In the genomic region with DNA sequence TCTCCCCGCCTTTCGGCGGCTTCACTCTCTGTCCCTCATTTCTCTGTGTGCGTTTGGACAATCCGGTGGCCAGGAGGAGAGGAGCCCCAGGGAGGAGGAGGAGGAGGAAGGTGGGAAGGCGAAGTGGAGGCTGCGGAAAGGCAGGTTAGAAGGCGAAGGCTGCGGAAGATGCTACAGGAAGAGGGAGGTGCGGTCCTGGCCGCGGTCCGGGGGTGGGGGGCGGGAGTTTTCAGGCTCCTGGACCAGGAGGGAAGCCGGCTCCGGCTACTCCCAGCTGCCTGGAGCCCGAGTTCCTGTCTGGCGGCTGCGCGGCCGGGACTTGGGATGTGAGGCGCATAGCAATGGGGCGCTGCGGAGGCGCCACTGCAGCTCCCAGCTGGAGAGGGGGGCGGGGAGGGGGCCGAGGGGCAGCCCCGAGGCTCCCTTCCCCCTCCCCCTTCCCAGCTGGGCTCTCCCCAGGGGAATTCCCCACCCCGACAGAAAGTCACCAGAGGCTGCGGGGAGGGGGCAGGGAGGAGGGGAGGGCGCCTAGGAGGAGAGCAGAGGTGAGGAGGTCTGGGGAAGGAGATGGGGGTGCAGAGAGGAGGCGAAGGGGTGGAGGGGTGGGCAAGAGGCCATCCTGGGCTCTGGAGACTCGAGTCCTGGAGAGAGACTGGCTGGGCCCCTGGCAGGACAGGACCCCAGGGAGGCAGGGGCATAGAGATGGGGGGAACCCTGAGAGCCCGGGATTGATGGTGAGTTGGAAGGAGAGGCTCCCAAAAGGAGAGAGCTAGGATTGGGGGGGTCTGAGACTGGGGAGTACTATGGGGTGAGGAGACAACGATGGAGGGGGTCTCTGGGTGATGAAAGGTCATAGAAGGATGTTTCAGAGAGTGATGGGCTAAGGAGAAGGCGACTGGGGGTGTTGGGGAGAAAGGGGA, we compare ENCODE assay signal across 13 cellular contexts. TPM values are rescaled to one million over a fixed set of nuclear protein-coding genes. Genes with fewer than 3 reads are reported as not detected.
DNase-seq lines count a peak whose midpoint lies in the region; ATAC-seq and TF ChIP-seq lines count a peak whose summit lies in the region.
"Had no signal": no experiment of that assay in that cellular context is flagged by ENCODE, and none has a peak within 500 bp of the region (broad histone marks: within the 10 kb centered on the region; RNA-seq: fewer than 3 reads in every experiment).

No MANE protein-coding gene starts in this region.

- H3K4me2 ChIP-seq in BLaER1 treated with 17β-estradiol and CSF1 and Interleukin-3, amounts not matched to agents 10 nM and 100 nM: peak overlapping the region in 10 of 11 experiments; percentile 3 to 59 (median 30); a peak in 14 of 22 replicates
- peak overlapping the region; percentile 34 for H3K4me2 ChIP-seq in H9 (ENCODE audit: insufficient read depth, insufficient read length, low read length)
- H3K4me2 ChIP-seq in neuronal stem cell (ENCODE audit: insufficient read depth, low read length, poor library complexity, severe bottlenecking): peak overlapping the region; percentile 80

- peak overlapping the region in 2 of 10 experiments; percentile 24 to 28; a peak in 4 of 20 replicates for H3K4me3 ChIP-seq in BLaER1 treated with 17β-estradiol and CSF1 and Interleukin-3, amounts not matched to agents 10 nM and 100 nM
- H3K4me3 ChIP-seq in neuronal stem cell (ENCODE audit: low read length in 2 of 2): peak overlapping the region; percentile 71 to 74
- H3K4me3 ChIP-seq in prostate gland: no peak overlapping the region

- no peak for ATAC-seq in HG02798 (IDR thresholded peaks at IDR 0.05; ENCODE audit: poor library complexity, unreplicated experiment)
- ATAC-seq in GM19395 (IDR thresholded peaks at IDR 0.05; ENCODE audit: unreplicated experiment): no peak
- no peak for ATAC-seq in GM21423 (IDR thresholded peaks at IDR 0.05; ENCODE audit: unreplicated experiment)

- H3K79me2 ChIP-seq in H9 (ENCODE audit: insufficient read depth, low read length): no peaks in the 10 kb centered on the region

- H2BK15ac ChIP-seq in H9 (ENCODE audit: low read depth, low read length) (no peak overlapping the region), neuronal stem cell (ENCODE audit: low read length) (no peak overlapping the region)

- no peaks in the 10 kb centered on the region for H3K9me3 ChIP-seq in BLaER1 treated with 17β-estradiol and CSF1 and Interleukin-3, amounts not matched to agents 10 nM and 100 nM (replicated peaks in 1 of 11)
- H3K9me3 ChIP-seq in H9 (ENCODE audit: control insufficient read depth, low read depth, low read length): no peaks in the 10 kb centered on the region
- peaks cover 0 to 2% of the 10 kb centered on the region in 2 donors for H3K9me3 ChIP-seq in neuronal stem cell (replicated peaks in 1 of 2; ENCODE audit: control insufficient read depth in 2 of 2, insufficient read depth in 1 of 2, low read depth in 1 of 2, low read length in 2 of 2)
- no peaks in the 10 kb centered on the region for H3K9me3 ChIP-seq in prostate gland

- H3K36me3 Mint-ChIP-seq in H9 (ENCODE audit: insufficient read depth in 1 of 3, low read depth in 3 of 3): no peaks in the 10 kb centered on the region; a peak in 3 of 7 replicates

- no peak overlapping the region for H3K27ac Mint-ChIP-seq in H9

- peaks cover 0 to 22% (median 0%) of the 10 kb centered on the region in 11 experiments; a peak in 6 of 22 replicates for H4K20me1 ChIP-seq in BLaER1 treated with 17β-estradiol and CSF1 and Interleukin-3, amounts not matched to agents 10 nM and 100 nM
- H4K20me1 ChIP-seq in H9 (ENCODE audit: control insufficient read depth, insufficient read depth, insufficient read length): peaks cover 2% of the 10 kb centered on the region

- peaks cover 9% of the 10 kb centered on the region for H3K23me2 ChIP-seq in H9 (ENCODE audit: insufficient read length, low read depth, low read length, poor library complexity, severe bottlenecking)

- no peaks in the 10 kb centered on the region for H3K36me3 ChIP-seq in BLaER1 treated with 17β-estradiol and CSF1 and Interleukin-3, amounts not matched to agents 10 nM and 100 nM
- H3K36me3 ChIP-seq in neuronal stem cell (replicated peaks in 1 of 2; ENCODE audit: control insufficient read depth in 2 of 2, insufficient read depth in 2 of 2, low read length in 2 of 2): peaks cover 6 to 34% of the 10 kb centered on the region in 2 donors
- no peaks in the 10 kb centered on the region for H3K36me3 ChIP-seq in prostate gland

- peak overlapping the region; percentile 51 to 78 for H3K4me3 Mint-ChIP-seq in H9

- H4K5ac ChIP-seq in H9 (ENCODE audit: insufficient read length, low read depth, low read length): no peak overlapping the region

- no peak for TF ChIP-seq POLR2A in prostate gland (IDR thresholded peaks at IDR 0.05)

- H4K91ac ChIP-seq in H9 (ENCODE audit: insufficient read length, low read depth, low read length): no peak overlapping the region
- H4K91ac ChIP-seq in neuronal stem cell (ENCODE audit: low read depth, low read length, poor library complexity): no peak overlapping the region

- peaks cover 26 to 59% of the 10 kb centered on the region in 2 experiments for H3K4me1 Mint-ChIP-seq in H9

- TF ChIP-seq CTCF in H9 (conservative IDR thresholded peaks at IDR 0.05): no peak
- TF ChIP-seq CTCF in prostate gland (IDR thresholded peaks at IDR 0.05): no peak

- no peak overlapping the region for H2BK120ac ChIP-seq in H9 (ENCODE audit: low read depth, low read length, poor library complexity, severe bottlenecking)
- H2BK120ac ChIP-seq in neuronal stem cell (ENCODE audit: low read depth, low read length): no peak overlapping the region

- WGBS in H9 (ENCODE audit: extremely low coverage, insufficient read length, low lambda C conversion rate): no CpG with 5 or more reads among the region's 36 CpGs
- no CpG with 5 or more reads among the region's 36 CpGs for WGBS in neuronal stem cell (ENCODE audit: extremely low coverage in 2 of 2, insufficient read length in 2 of 2, insufficient replicate concordance in 1 of 2), 2 donors
- WGBS in prostate gland: 6% methylated on average over 36 of the region's 36 CpGs

- H3K18ac ChIP-seq in H9 (ENCODE audit: insufficient read length, low read depth, low read length) (no peak overlapping the region), neuronal stem cell (ENCODE audit: low read length) (peak overlapping the region; percentile 82)

- no peak overlapping the region for H3K23ac ChIP-seq in H9 (ENCODE audit: insufficient read length, low read depth, low read length)
- H3K23ac ChIP-seq in neuronal stem cell (ENCODE audit: low read depth, low read length, poor library complexity): no peak overlapping the region

- intact Hi-C loops in prostate gland (cut with DNase I): no loop called here

- H2BK20ac ChIP-seq in H9 (ENCODE audit: low read depth, low read length, poor library complexity, severe bottlenecking): no peak overlapping the region

- no peak overlapping the region for H3K14ac ChIP-seq in H9 (ENCODE audit: insufficient read depth, low read length)
- peak overlapping the region; percentile 39 for H3K14ac ChIP-seq in neuronal stem cell (ENCODE audit: low read length)

- no peak overlapping the region for H4K8ac ChIP-seq in H9 (replicated peaks; ENCODE audit: insufficient read length, low read depth, low read length)
- H4K8ac ChIP-seq in neuronal stem cell (ENCODE audit: low read depth, low read length): no peak overlapping the region

- no peak overlapping the region for H3K9ac ChIP-seq in BLaER1 treated with 17β-estradiol and CSF1 and Interleukin-3, amounts not matched to agents 10 nM and 100 nM
- no peak overlapping the region for H3K9ac ChIP-seq in H9 (ENCODE audit: extremely low read depth, insufficient read length, low read length)
- peak overlapping the region; percentile 78 for H3K9ac ChIP-seq in neuronal stem cell (ENCODE audit: low read depth, low read length, poor library complexity)

- H2AK5ac ChIP-seq in H9 (ENCODE audit: insufficient read length, low read length) (no peak overlapping the region), neuronal stem cell (ENCODE audit: low read depth, low read length) (peak overlapping the region; percentile 66)

- peaks cover 6 to 17% (median 14%) of the 10 kb centered on the region in 10 experiments; a peak in 13 of 20 replicates for H3K4me1 ChIP-seq in BLaER1 treated with 17β-estradiol and CSF1 and Interleukin-3, amounts not matched to agents 10 nM and 100 nM
- H3K4me1 ChIP-seq in H9 (ENCODE audit: insufficient read depth, low read length) (no peaks in the 10 kb centered on the region; the same call in 1 of the 2 replicates), neuronal stem cell (ENCODE audit: control insufficient read depth in 2 of 2, insufficient read depth in 1 of 2, low read depth in 1 of 2, low read length in 2 of 2) (peaks cover 41 to 44% of the 10 kb centered on the region in 2 donors), prostate gland (replicated peaks) (no peaks in the 10 kb centered on the region)

- H2BK5ac ChIP-seq in H9 (ENCODE audit: insufficient read length, low read length): no peak overlapping the region
- peak overlapping the region; percentile 58 for H2BK5ac ChIP-seq in neuronal stem cell (ENCODE audit: low read length)

- no peak overlapping the region for H3K56ac ChIP-seq in H9 (ENCODE audit: insufficient read length, low read depth, low read length)

- H3K4ac ChIP-seq in H9 (ENCODE audit: low read depth, low read length) (no peak overlapping the region), neuronal stem cell (ENCODE audit: low read length) (no peak overlapping the region)

- peaks cover 0 to 3% of the 10 kb centered on the region in 2 experiments; a peak in 3 of 5 replicates for H3K9me3 Mint-ChIP-seq in H9

- no peak overlapping the region for H3K27ac ChIP-seq in BLaER1 treated with 17β-estradiol and CSF1 and Interleukin-3, amounts not matched to agents 10 nM and 100 nM
- H3K27ac ChIP-seq in H9 (ENCODE audit: insufficient read length, low read depth, low read length): no peak overlapping the region
- H3K27ac ChIP-seq in neuronal stem cell (replicated peaks; ENCODE audit: low read length): no peak overlapping the region
- no peak overlapping the region for H3K27ac ChIP-seq in prostate gland

- H3T11ph ChIP-seq in H9 (ENCODE audit: low read length): no peak overlapping the region

- H3K79me1 ChIP-seq in H9 (ENCODE audit: insufficient read depth, low read depth, low read length, poor library complexity, severe bottlenecking) (no peaks in the 10 kb centered on the region), neuronal stem cell (ENCODE audit: low read depth, low read length) (peaks cover 17% of the 10 kb centered on the region)

- peaks cover 50 to 70% (median 68%) of the 10 kb centered on the region in 11 experiments for H3K27me3 ChIP-seq in BLaER1 treated with 17β-estradiol and CSF1 and Interleukin-3, amounts not matched to agents 10 nM and 100 nM
- H3K27me3 ChIP-seq in H9 (ENCODE audit: insufficient read depth, low read length): peaks cover 24% of the 10 kb centered on the region; the same call in 1 of the 2 replicates
- H3K27me3 ChIP-seq in neuronal stem cell (ENCODE audit: control insufficient read depth in 3 of 3, insufficient read depth in 3 of 3, low read depth in 1 of 3, low read length in 3 of 3): no peaks in the 10 kb centered on the region
- peaks cover 32% of the 10 kb centered on the region for H3K27me3 ChIP-seq in prostate gland (replicated peaks; ENCODE audit: insufficient read depth)

- H3K27me3 Mint-ChIP-seq in H9 (ENCODE audit: low read depth): peaks cover 89% of the 10 kb centered on the region

- H2BK12ac ChIP-seq in H9 (ENCODE audit: insufficient read length, low read depth, low read length) (no peak overlapping the region), neuronal stem cell (ENCODE audit: low read length) (no peak overlapping the region)

- DNase-seq in H9 (no peak), cerebellar cortex (ENCODE audit: low spot score) (peak; percentile 50), neuronal stem cell (ENCODE audit: low spot score) (no peak), prostate gland (ENCODE audit: low spot score) (no peak)
- DNase-seq: effector CD4-positive, alpha-beta T cell; IMR-90; NCI-H2107; Right ventricle myocardium superior had no signal

- H2AFZ ChIP-seq in H9 (ENCODE audit: low read length) (no peak overlapping the region), neuronal stem cell (ENCODE audit: low read length) (no peak overlapping the region)

RNA-seq across cellular contexts. Expression of gene LRRC4B, which starts 2.0 kb away (rescaled TPM):
- total RNA-seq in H9 (2021) (3.7 and 3.8 TPM in 2 replicates), prostate gland (1 to 10 TPM; 5.6 to 7.9 TPM)
- polyA plus RNA-seq in neuronal stem cell (2013, experiment 1 of 2): 78.7 TPM
- polyA plus RNA-seq in neuronal stem cell (2013, experiment 2 of 2): 78.4 TPM
- total RNA-seq: IMR-90 had no signal
- polyA plus RNA-seq: keratinocyte had no signal

RNA-seq across cellular contexts. Expression of gene ASPDH, which starts 52.5 kb away (rescaled TPM):
- total RNA-seq in H9 (2021) (not detected in 2 replicates), prostate gland (not detected)
- polyA plus RNA-seq in neuronal stem cell (2013, experiment 1 of 2): not detected
- polyA plus RNA-seq in neuronal stem cell (2013, experiment 2 of 2): not detected
- total RNA-seq: IMR-90, Right ventricle myocardium superior had no signal
- polyA plus RNA-seq: IMR-90, keratinocyte had no signal

RNA-seq across cellular contexts. Expression of gene JOSD2, which starts 55.3 kb away (rescaled TPM):
- 5.0 and 5.4 TPM in 2 replicates for total RNA-seq in H9 (2021)
- 2.7 TPM for polyA plus RNA-seq in neuronal stem cell (2013, experiment 1 of 2)
- 2.8 TPM for polyA plus RNA-seq in neuronal stem cell (2013, experiment 2 of 2)
- total RNA-seq in prostate gland: 10 to 100 TPM; 29.4 to 31.7 TPM

Comparison
In these comparisons a context has a peak if more than half of its experiments do, and no peak if none do; other contexts are left out.
1. H3K4me3 ChIP-seq: peak in neuronal stem cell (2 of 2); none in prostate gland (0 of 2).
2. Peak in every context shown above with its lines, with median percentiles within 50 percentile points of each other: H3K4me2 ChIP-seq.